In genomic region chr12:114209852-114210251, GRCh38 we compare ENCODE assay signal across 16 cellular contexts.
"Had no signal": no experiment of that assay in that cellular context is flagged by ENCODE, and none has a peak within 500 bp of the region (broad histone marks: within the 10 kb centered on the region; RNA-seq: fewer than 3 reads in every experiment).

No MANE protein-coding gene starts in this region.

- H3K4me3 ChIP-seq: cardiac muscle cell, esophagus squamous epithelium, smooth muscle cell, uterus had no signal

- H3K4me3 Mint-ChIP-seq: activated CD8-positive, alpha-beta memory T cell treated with anti-CD3 and anti-CD28 coated beads, Interleukin-2, amount 10 ng/mL, durations not matched to agents 7 days and 5 days; natural killer cell treated with Interleukin-12 subunit alpha and Interleukin-12 subunit beta and Interleukin-15 and Interleukin-18, amount 100 ng/mL, for 72 hours had no signal

- H3K27ac ChIP-seq: cardiac muscle cell, esophagus squamous epithelium, uterus had no signal

- H3K9me3 ChIP-seq: esophagus squamous epithelium, uterus had no signal

- H3K36me3 Mint-ChIP-seq: activated CD8-positive, alpha-beta memory T cell treated with anti-CD3 and anti-CD28 coated beads, Interleukin-2, amount 10 ng/mL, durations not matched to agents 7 days and 5 days; natural killer cell treated with Interleukin-12 subunit alpha and Interleukin-12 subunit beta and Interleukin-15 and Interleukin-18, amount 100 ng/mL, for 72 hours had no signal

- H3K27me3 Mint-ChIP-seq: activated CD8-positive, alpha-beta memory T cell treated with anti-CD3 and anti-CD28 coated beads, Interleukin-2, amount 10 ng/mL, durations not matched to agents 7 days and 5 days had no signal

- H3K27ac Mint-ChIP-seq: activated CD8-positive, alpha-beta memory T cell treated with anti-CD3 and anti-CD28 coated beads, Interleukin-2, amount 10 ng/mL, durations not matched to agents 7 days and 5 days; natural killer cell treated with Interleukin-12 subunit alpha and Interleukin-12 subunit beta and Interleukin-15 and Interleukin-18, amount 100 ng/mL, for 72 hours; progenitor cell of endocrine pancreas had no signal

- ATAC-seq: activated CD4-positive, CD25-positive, alpha-beta regulatory T cell treated with anti-CD3 and anti-CD28 coated beads, Interleukin-2, amount 50 U/mL, for 24 hours; activated CD8-positive, alpha-beta memory T cell treated with anti-CD3 and anti-CD28 coated beads, Interleukin-2, amount 10 ng/mL, durations not matched to agents 7 days and 5 days; left lobe of liver; natural killer cell treated with Interleukin-12 subunit alpha and Interleukin-12 subunit beta and Interleukin-15 and Interleukin-18, amount 100 ng/mL, for 72 hours; right cardiac atrium had no signal

- H3K27me3 ChIP-seq: cardiac muscle cell, esophagus squamous epithelium, uterus had no signal

- H3K4me1 Mint-ChIP-seq: activated CD8-positive, alpha-beta memory T cell treated with anti-CD3 and anti-CD28 coated beads, Interleukin-2, amount 10 ng/mL, durations not matched to agents 7 days and 5 days had no signal

- H3K4me1 ChIP-seq: esophagus squamous epithelium, uterus had no signal

- DNase-seq: activated CD4-positive, alpha-beta T cell treated with anti-CD3 and anti-CD28 coated beads, Interleukin-2, amount 50 U/mL, for 4 hours; activated CD8-positive, alpha-beta memory T cell treated with anti-CD3 and anti-CD28 coated beads, Interleukin-2, amount 10 ng/mL, durations not matched to agents 7 days and 5 days; activated naive CD4-positive, alpha-beta T cell; activated T-cell treated with anti-CD3 and anti-CD28 coated beads, Interleukin-2, amount 50 U/mL, for 48 hours; esophagus squamous epithelium; foreskin fibroblast; mammary epithelial cell; occipital lobe; right cardiac atrium; uterus had no signal

- H3K36me3 ChIP-seq: cardiac muscle cell, esophagus squamous epithelium, uterus had no signal

- H3K4me2 ChIP-seq: smooth muscle cell had no signal
